2 cellular contexts compared by ENCODE assay signal in genomic region chr17:59695943-59696681, GRCh38.
TF ChIP-seq lines count a peak whose summit lies in the region.

No MANE protein-coding gene starts in this region.

TF ChIP-seq in HCT116, 20 proteins besides CTCF, POLR2A, EP300 and RAD21:
- TF ChIP-seq YY1 (IDR thresholded peaks at IDR 0.05; ENCODE audit: extremely low read depth, insufficient replicate concordance, low read depth, low read length) (no peak), SP1 (IDR thresholded peaks at IDR 0.05; ENCODE audit: low read depth) (0 out of 2 replicates have a peak, but pooled peaks have one; percentile 34), EZH2phosphoT487 (IDR thresholded peaks at IDR 0.05; ENCODE audit: borderline replicate concordance) (no peak), CEBPB (IDR thresholded peaks at IDR 0.05; ENCODE audit: low read depth) (peak; percentile 92), ZNF274 (IDR thresholded peaks at IDR 0.05; ENCODE audit: low read depth, low read length) (no peak), POLR2AphosphoS5 (IDR thresholded peaks at IDR 0.05; ENCODE audit: low read depth, low read length) (peak; percentile 11), FOSL1 (IDR thresholded peaks at IDR 0.05; ENCODE audit: low read depth) (0 out of 2 replicates have a peak, but pooled peaks have one; percentile 10)

TF ChIP-seq in HepG2, 621 proteins besides CTCF, POLR2A, EP300 and RAD21 (continues in another document):
- TF ChIP-seq UBTF (CRISPR knock-in tag; IDR thresholded peaks at IDR 0.05): no peak
- TF ChIP-seq PHF20 (CRISPR knock-in tag; IDR thresholded peaks at IDR 0.05): no peak
- no peak for TF ChIP-seq SMARCC2 (IDR thresholded peaks at IDR 0.05)
- TF ChIP-seq ATF4 (CRISPR knock-in tag; IDR thresholded peaks at IDR 0.05): peak in 1 of 2 experiments; percentile 98; a peak in 2 of 4 replicates
- TF ChIP-seq CEBPB (IDR thresholded peaks at IDR 0.05; ENCODE audit: borderline replicate concordance, low read depth, low read length): peak; percentile 92
- no peak for TF ChIP-seq ZNF562 (CRISPR knock-in tag; IDR thresholded peaks at IDR 0.05; ENCODE audit: borderline replicate concordance)
- TF ChIP-seq CREB3 (CRISPR knock-in tag; IDR thresholded peaks at IDR 0.05): no peak
- no peak for TF ChIP-seq ZNF512 (CRISPR knock-in tag; IDR thresholded peaks at IDR 0.05)
- TF ChIP-seq ZNF747 (CRISPR knock-in tag; IDR thresholded peaks at IDR 0.05; ENCODE audit: borderline replicate concordance): no peak
- TF ChIP-seq ZNF605 (CRISPR knock-in tag; IDR thresholded peaks at IDR 0.05): no peak
- peak; percentile 44; the same call in 1 of the 2 replicates for TF ChIP-seq POLR2G (IDR thresholded peaks at IDR 0.05; ENCODE audit: low read depth, low read length)
- TF ChIP-seq ZNF841 (CRISPR knock-in tag; IDR thresholded peaks at IDR 0.05; ENCODE audit: borderline replicate concordance): no peak
- TF ChIP-seq RFX1 (IDR thresholded peaks at IDR 0.05): no peak
- no peak for TF ChIP-seq DZIP1 (CRISPR knock-in tag; IDR thresholded peaks at IDR 0.05)
- no peak for TF ChIP-seq ERF (CRISPR knock-in tag; IDR thresholded peaks at IDR 0.05)
- TF ChIP-seq ZNF614 (CRISPR knock-in tag; IDR thresholded peaks at IDR 0.05; ENCODE audit: borderline replicate concordance): no peak
- no peak for TF ChIP-seq ZNF546 (CRISPR knock-in tag; conservative IDR thresholded peaks at IDR 0.05)
- no peak for TF ChIP-seq ZNF329 (CRISPR knock-in tag; IDR thresholded peaks at IDR 0.05; ENCODE audit: low read depth)
- TF ChIP-seq ZNF354B (CRISPR knock-in tag; IDR thresholded peaks at IDR 0.05): no peak
- TF ChIP-seq NFATC3 (CRISPR knock-in tag; IDR thresholded peaks at IDR 0.05): no peak
- TF ChIP-seq NFIC (IDR thresholded peaks at IDR 0.05; ENCODE audit: low read length): 0 out of 2 replicates have a peak, but pooled peaks have one; percentile 17
- TF ChIP-seq KLF16 (CRISPR knock-in tag; IDR thresholded peaks at IDR 0.05): 0 out of 4 replicates have a peak, but pooled peaks of 1 of the 2 experiments have one; percentile 18
- TF ChIP-seq PREB (CRISPR knock-in tag; IDR thresholded peaks at IDR 0.05): no peak
- no peak for TF ChIP-seq PAX8 (CRISPR knock-in tag; IDR thresholded peaks at IDR 0.05; ENCODE audit: borderline replicate concordance)
- TF ChIP-seq AGO2 (optimal IDR thresholded peaks at IDR 0.05; ENCODE audit: low read depth, low read length): peak; percentile 70
- TF ChIP-seq RBM22 (optimal IDR thresholded peaks at IDR 0.05; ENCODE audit: low read length): peak; percentile 84
- peak; percentile 3; the same call in 1 of the 2 replicates for TF ChIP-seq NR2C2 (CRISPR knock-in tag; IDR thresholded peaks at IDR 0.05; ENCODE audit: borderline replicate concordance)
- no peak for TF ChIP-seq MTERF4 (CRISPR knock-in tag; IDR thresholded peaks at IDR 0.05)
- no peak for TF ChIP-seq CENPT (CRISPR knock-in tag; IDR thresholded peaks at IDR 0.05; ENCODE audit: low read depth)
- TF ChIP-seq CEBPG (CRISPR knock-in tag; IDR thresholded peaks at IDR 0.05): peak; percentile 60
- no peak for TF ChIP-seq ZNF142 (CRISPR knock-in tag; IDR thresholded peaks at IDR 0.05)
- TF ChIP-seq HIVEP1 (CRISPR knock-in tag; IDR thresholded peaks at IDR 0.05): no peak
- peak; percentile 16; the same call in 1 of the 2 replicates for TF ChIP-seq STAG1 (CRISPR knock-in tag; IDR thresholded peaks at IDR 0.05)
- no peak for TF ChIP-seq ZBTB4 (CRISPR knock-in tag; IDR thresholded peaks at IDR 0.05; ENCODE audit: borderline replicate concordance)
- 0 out of 2 replicates have a peak, but pooled peaks have one; percentile 9 for TF ChIP-seq SMC3 (IDR thresholded peaks at IDR 0.05; ENCODE audit: low read length)
- TF ChIP-seq BORCS8-MEF2B (CRISPR knock-in tag; IDR thresholded peaks at IDR 0.05): no peak
- peak; percentile 72 for TF ChIP-seq PAF1 (CRISPR knock-in tag; IDR thresholded peaks at IDR 0.05)
